In genomic region chr10:24915304-24915703, GRCh38 we compare ENCODE assay signal across 30 cellular contexts.
"Had no signal": no experiment of that assay in that cellular context is flagged by ENCODE, and none has a peak within 500 bp of the region (broad histone marks: within the 10 kb centered on the region; RNA-seq: fewer than 3 reads in every experiment).

No MANE protein-coding gene starts in this region.

- H3K27ac Mint-ChIP-seq: immature natural killer cell; naive thymus-derived CD8-positive, alpha-beta T cell; nephron; stimulated activated naive B cell treated with anti-CD40 and anti-IgM and Interleukin-4, amounts not matched to agents 10 μg/mL and 1 μg/mL and 100 μg/mL, for 72 hours had no signal

- H3K4me1 ChIP-seq: pancreas, prostate gland, thyroid gland had no signal

- H3K4me1 Mint-ChIP-seq: nephron, neural crest cell had no signal

- H3K9me3 ChIP-seq: left lung, lower lobe of right lung, pancreas, prostate gland, stomach, testis, thyroid gland, transverse colon, upper lobe of left lung had no signal

- FAIRE-seq: islet of Langerhans, kidney, pancreas had no signal

- H3K4me3 ChIP-seq: left lung, lower lobe of right lung, pancreas, prostate gland, skin epidermis, stomach, testis, thyroid gland, transverse colon, upper lobe of left lung had no signal

- H3K4me3 Mint-ChIP-seq: immature natural killer cell; naive thymus-derived CD8-positive, alpha-beta T cell; nephron; neural crest cell; stimulated activated naive B cell treated with anti-CD40 and anti-IgM and Interleukin-4, amounts not matched to agents 10 μg/mL and 1 μg/mL and 100 μg/mL, for 72 hours had no signal

- H3K9me3 Mint-ChIP-seq: immature natural killer cell had no signal

- H3K27me3 ChIP-seq: left lung, pancreas, stomach, testis, thyroid gland, transverse colon, upper lobe of left lung had no signal

- H3K36me3 Mint-ChIP-seq: stimulated activated naive B cell treated with anti-CD40 and anti-IgM and Interleukin-4, amounts not matched to agents 10 μg/mL and 1 μg/mL and 100 μg/mL, for 72 hours had no signal

- H3K36me3 ChIP-seq: left lung, lower lobe of right lung, pancreas, prostate gland, stomach, thyroid gland, transverse colon, upper lobe of left lung had no signal

- DNase-seq: hypothalamus; immature natural killer cell; kidney; left colon; left lung; lower lobe of right lung; mammary epithelial cell; mesenchymal stem cell; naive thymus-derived CD8-positive, alpha-beta T cell; nucleus accumbens; pancreas; posterior cingulate gyrus; retina; right cardiac atrium; stimulated activated CD4-positive, alpha-beta T cell treated with anti-CD3 and anti-CD28 coated beads, Interleukin-12 subunit alpha, Interleukin-12 subunit beta, amount 100 ng/mL, for 4 hours; stimulated activated CD4-positive, alpha-beta T cell treated with anti-CD3 and anti-CD28 coated beads, Interleukin-15, amount 100 ng/mL, for 24 hours; stimulated activated CD4-positive, alpha-beta T cell treated with anti-CD3 and anti-CD28 coated beads, Interleukin-2, amount 100 ng/mL, for 24 hours; stimulated activated CD4-positive, alpha-beta T cell treated with anti-CD3 and anti-CD28 coated beads, Interleukin-4, amount 100 ng/mL, for 1 hour; stimulated activated naive B cell treated with anti-CD40 and anti-IgM and Interleukin-4, amounts not matched to agents 10 μg/mL and 1 μg/mL and 100 μg/mL, for 72 hours; stimulated activated naive CD8-positive, alpha-beta T cell treated with anti-CD3 and anti-CD28 coated beads, Interleukin-15, Interleukin-2, amounts not matched to agents 100 U/mL and 50 U/mL, for 24 hours; stomach; testis; thyroid gland; transverse colon; upper lobe of left lung had no signal

- H3K27ac ChIP-seq: left lung, lower lobe of right lung, pancreas, prostate gland, stomach, thyroid gland, transverse colon, upper lobe of left lung had no signal

- H3K27me3 Mint-ChIP-seq: naive thymus-derived CD8-positive, alpha-beta T cell; stimulated activated naive B cell treated with anti-CD40 and anti-IgM and Interleukin-4, amounts not matched to agents 10 μg/mL and 1 μg/mL and 100 μg/mL, for 72 hours had no signal

- ATAC-seq: left colon; left lung; lower lobe of right lung; naive thymus-derived CD8-positive, alpha-beta T cell; pancreas; stimulated activated naive B cell treated with anti-CD40 and anti-IgM and Interleukin-4, amounts not matched to agents 10 μg/mL and 1 μg/mL and 100 μg/mL, for 72 hours; stimulated activated naive CD8-positive, alpha-beta T cell treated with anti-CD3 and anti-CD28 coated beads, Interleukin-15, Interleukin-2, amounts not matched to agents 100 U/mL and 50 U/mL, for 24 hours had no signal
